1 cellular context compared by ENCODE assay signal in genomic region chr14:60970146-60970545, GRCh38.
A peak's percentile ranks its signal among the peaks of the same experiment; 100 is the strongest.
TF ChIP-seq lines count a peak whose summit lies in the region.

No MANE protein-coding gene starts in this region.

TF ChIP-seq in K562, 482 proteins besides CTCF, POLR2A, EP300 and RAD21:
- TF ChIP-seq CEBPG (CRISPR knock-in tag; IDR thresholded peaks at IDR 0.05) (no peak), CEBPG (tag; conservative IDR thresholded peaks at IDR 0.05 in 1 of 2, IDR thresholded peaks at IDR 0.05 in 1 of 2) (peak; percentile 55 to 69), MED1 (CRISPR knock-in tag; IDR thresholded peaks at IDR 0.05; ENCODE audit: borderline replicate concordance) (no peak), CEBPB (tag; IDR thresholded peaks at IDR 0.05) (peak; percentile 85)
- TF ChIP-seq, protein P1, sequence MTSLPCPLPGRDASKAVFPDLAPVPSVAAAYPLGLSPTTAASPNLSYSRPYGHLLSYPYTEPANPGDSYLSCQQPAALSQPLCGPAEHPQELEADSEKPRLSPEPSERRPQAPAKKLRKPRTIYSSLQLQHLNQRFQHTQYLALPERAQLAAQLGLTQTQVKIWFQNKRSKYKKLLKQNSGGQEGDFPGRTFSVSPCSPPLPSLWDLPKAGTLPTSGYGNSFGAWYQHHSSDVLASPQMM (CRISPR knock-in tag; IDR thresholded peaks at IDR 0.05), result no peak
